9 cellular contexts compared by ENCODE assay signal in genomic region chr15:55277116-55277564, GRCh38. TPM values are rescaled to one million over a fixed set of nuclear protein-coding genes. Genes with fewer than 3 reads are reported as not detected.
A peak's percentile ranks its signal among the peaks of the same experiment; 100 is the strongest.
DNase-seq lines count a peak whose midpoint lies in the region; ATAC-seq, FAIRE-seq and TF ChIP-seq lines count a peak whose summit lies in the region.
"Had no signal": no experiment of that assay in that cellular context is flagged by ENCODE, and none has a peak within 500 bp of the region (broad histone marks: within the 10 kb centered on the region; RNA-seq: fewer than 3 reads in every experiment).

No MANE protein-coding gene starts in this region.

- no peak overlapping the region for H2AK5ac ChIP-seq in mesenchymal stem cell (ENCODE audit: low read length, severe bottlenecking)

- intact Hi-C loops in testis (cut with DNase I; ENCODE audit: low total_unique reads): no loop called here
- intact Hi-C loops in kidney (cut with DNase I): no loop called here

- ATAC-seq in HG03135 (IDR thresholded peaks at IDR 0.05; ENCODE audit: unreplicated experiment): peak; percentile 50

- peak; percentile 77 for DNase-seq in NK-92 treated with Interleukin-12 subunit alpha and Interleukin-12 subunit beta, amount 100 ng/mL, for 24 hours (lab: John Stamatoyannopoulos, UW)
- DNase-seq in NK-92 (lab: John Stamatoyannopoulos, UW; ENCODE audit: unreplicated experiment) (no peak), mesenchymal stem cell (peak; percentile 81), NCI-H2029 treated with DMSO at 0.1 percent for 48 hours (lab: John Stamatoyannopoulos, UW) (no peak), testis (no peak), kidney (no peak)
- peak; percentile 52 for DNase-seq in activated CD4-positive, CD25-positive, alpha-beta regulatory T cell treated with anti-CD3 and anti-CD28 coated beads, Interleukin-2, amount 50 U/mL, for 72 hours

- peak overlapping the region; percentile 1 to 61 for H3K18ac ChIP-seq in mesenchymal stem cell (ENCODE audit: low read depth in 1 of 2, low read length in 2 of 2)

- H2BK120ac ChIP-seq in mesenchymal stem cell (ENCODE audit: low read depth, low read length): no peak overlapping the region

- no peaks in the 10 kb centered on the region for H3K9me3 ChIP-seq in mesenchymal stem cell (ENCODE audit: control insufficient read depth, low read length)
- H3K9me3 ChIP-seq in testis: no peaks in the 10 kb centered on the region
- H3K9me3 ChIP-seq in kidney (ENCODE audit: control insufficient read depth in 1 of 2, low read length in 2 of 2): no peaks in the 10 kb centered on the region

- H4K8ac ChIP-seq in mesenchymal stem cell (ENCODE audit: low read length): peak overlapping the region; percentile 74

- no peak overlapping the region for H3K14ac ChIP-seq in mesenchymal stem cell (ENCODE audit: low read length in 2 of 2)

- 48% methylated on average over 7 of the region's 7 CpGs for WGBS in mesenchymal stem cell
- 57 to 62% methylated on average over 7 of the region's 7 CpGs for WGBS in testis, 2 donors

- TF ChIP-seq CTCF in testis (IDR thresholded peaks at IDR 0.05) (no peak), kidney (IDR thresholded peaks at IDR 0.05; ENCODE audit: borderline replicate concordance, extremely low read depth, insufficient read depth) (no peak)

- H3K9ac ChIP-seq in mesenchymal stem cell (ENCODE audit: low read length): no peak overlapping the region
- H3K9ac ChIP-seq in kidney (ENCODE audit: low read length in 2 of 2): no peak overlapping the region

- H2BK5ac ChIP-seq in mesenchymal stem cell (ENCODE audit: low read depth, low read length, poor library complexity, severe bottlenecking): no peak overlapping the region

- no peak for FAIRE-seq in kidney (lab: Jason Lieb, UNC)

- H3K27ac ChIP-seq in mesenchymal stem cell (ENCODE audit: low read length, poor library complexity, severe bottlenecking) (no peak overlapping the region), testis (no peak overlapping the region), kidney (ENCODE audit: low read depth in 2 of 2, low read length in 2 of 2) (no peak overlapping the region)
- H3K27ac ChIP-seq: 22Rv1 had no signal

- H3K36me3 ChIP-seq in mesenchymal stem cell (ENCODE audit: control insufficient read depth in 1 of 2, insufficient read depth in 2 of 2, low read depth in 1 of 2, low read length in 2 of 2): no peaks in the 10 kb centered on the region
- H3K36me3 ChIP-seq in testis (ENCODE audit: low read depth, missing control alignments): no peaks in the 10 kb centered on the region
- no peaks in the 10 kb centered on the region for H3K36me3 ChIP-seq in kidney (ENCODE audit: control insufficient read depth in 1 of 2, insufficient read depth in 2 of 2, low read length in 2 of 2)

- H2BK15ac ChIP-seq in mesenchymal stem cell (ENCODE audit: low read depth, poor library complexity, severe bottlenecking): no peak overlapping the region

- TF ChIP-seq POLR2A in testis (IDR thresholded peaks at IDR 0.05): no peak

- peaks cover 15% of the 10 kb centered on the region for H3K79me1 ChIP-seq in mesenchymal stem cell (replicated peaks; ENCODE audit: low read length, poor library complexity, severe bottlenecking)

- no peak overlapping the region for H2AFZ ChIP-seq in mesenchymal stem cell (ENCODE audit: low read depth, low read length)

- H3K4ac ChIP-seq in mesenchymal stem cell (ENCODE audit: low read depth in 1 of 2, low read length in 2 of 2): no peak overlapping the region

- H4K91ac ChIP-seq in mesenchymal stem cell (ENCODE audit: low read length): no peak overlapping the region

- H2BK12ac ChIP-seq in mesenchymal stem cell (ENCODE audit: low read length in 2 of 2): peak overlapping the region in 1 of 2 experiments; percentile 22

- no peak overlapping the region for H3K4me3 ChIP-seq in mesenchymal stem cell (ENCODE audit: insufficient read depth in 1 of 2, low read depth in 1 of 2, low read length in 2 of 2)
- H3K4me3 ChIP-seq in testis: no peak overlapping the region
- no peak overlapping the region for H3K4me3 ChIP-seq in kidney (ENCODE audit: low read length in 2 of 2)

- H3K4me1 ChIP-seq in mesenchymal stem cell (ENCODE audit: control insufficient read depth, insufficient read depth, low read depth, low read length) (no peaks in the 10 kb centered on the region), testis (no peaks in the 10 kb centered on the region), kidney (ENCODE audit: control insufficient read depth in 1 of 2, insufficient read depth in 1 of 2, low read depth in 1 of 2, low read length in 2 of 2) (no peaks in the 10 kb centered on the region)

- no peak overlapping the region for H3K23ac ChIP-seq in mesenchymal stem cell (ENCODE audit: low read length in 2 of 2)

- no peaks in the 10 kb centered on the region for H3K27me3 ChIP-seq in mesenchymal stem cell (ENCODE audit: control insufficient read depth in 1 of 2, insufficient read depth in 1 of 2, low read length in 2 of 2)
- no peaks in the 10 kb centered on the region for H3K27me3 ChIP-seq in testis

- no peak overlapping the region for H3K4me2 ChIP-seq in mesenchymal stem cell (ENCODE audit: low read length, poor library complexity, severe bottlenecking)

RNA-seq across cellular contexts. Expression of gene RAB27A, which starts 12.5 kb away (rescaled TPM):
- polyA plus RNA-seq in mesenchymal stem cell (2013, experiment 1 of 2): 22.8 TPM
- 24.9 TPM for polyA plus RNA-seq in mesenchymal stem cell (2013, experiment 2 of 2)
- total RNA-seq in testis: 10 to 100 TPM; 13.1 to 13.7 TPM
- 19.2 TPM for polyA plus RNA-seq in testis (ENCODE audit: insufficient read depth, low read depth, low replicate concordance)
- total RNA-seq in kidney: 45.8 TPM
- polyA plus RNA-seq in kidney (ENCODE audit: insufficient read depth, low read depth, low replicate concordance): 10.1 TPM

RNA-seq across cellular contexts. Expression of gene PIGBOS1, which starts 41.8 kb away (rescaled TPM):
- polyA plus RNA-seq in mesenchymal stem cell (2013, experiment 1 of 2): 17.7 TPM
- polyA plus RNA-seq in mesenchymal stem cell (2013, experiment 2 of 2): 16.8 TPM
- total RNA-seq in testis: 10 to 100 TPM; 10.3 to 12.9 TPM
- polyA plus RNA-seq in testis (ENCODE audit: insufficient read depth, low read depth, low replicate concordance): 11.9 TPM
- 15.9 TPM for total RNA-seq in kidney
- polyA plus RNA-seq in kidney (ENCODE audit: insufficient read depth, low read depth, low replicate concordance): 21.0 TPM

RNA-seq across cellular contexts. Expression of gene PIGB, which starts 41.9 kb away (rescaled TPM):
- polyA plus RNA-seq in mesenchymal stem cell (2013, experiment 1 of 2): 17.1 TPM
- 17.9 TPM for polyA plus RNA-seq in mesenchymal stem cell (2013, experiment 2 of 2)
- total RNA-seq in testis (10 to 100 TPM; 13.7 to 14.3 TPM), kidney (17.6 TPM)
- polyA plus RNA-seq in testis (ENCODE audit: insufficient read depth, low read depth, low replicate concordance) (12.8 TPM), kidney (ENCODE audit: insufficient read depth, low read depth, low replicate concordance) (17.4 TPM)

Comparison
In these comparisons a context has a peak if more than half of its experiments do, and no peak if none do; other contexts are left out.
1. DNase-seq: peak in NK-92 treated with Interleukin-12 subunit alpha and Interleukin-12 subunit beta, amount 100 ng/mL, for 24 hours (single experiment), activated CD4-positive, CD25-positive, alpha-beta regulatory T cell treated with anti-CD3 and anti-CD28 coated beads, Interleukin-2, amount 50 U/mL, for 72 hours (single experiment) and mesenchymal stem cell (single experiment); none in NK-92 (single experiment), NCI-H2029 treated with DMSO at 0.1 percent for 48 hours (single experiment), testis (single experiment) and kidney (single experiment).